In the genomic region with DNA sequence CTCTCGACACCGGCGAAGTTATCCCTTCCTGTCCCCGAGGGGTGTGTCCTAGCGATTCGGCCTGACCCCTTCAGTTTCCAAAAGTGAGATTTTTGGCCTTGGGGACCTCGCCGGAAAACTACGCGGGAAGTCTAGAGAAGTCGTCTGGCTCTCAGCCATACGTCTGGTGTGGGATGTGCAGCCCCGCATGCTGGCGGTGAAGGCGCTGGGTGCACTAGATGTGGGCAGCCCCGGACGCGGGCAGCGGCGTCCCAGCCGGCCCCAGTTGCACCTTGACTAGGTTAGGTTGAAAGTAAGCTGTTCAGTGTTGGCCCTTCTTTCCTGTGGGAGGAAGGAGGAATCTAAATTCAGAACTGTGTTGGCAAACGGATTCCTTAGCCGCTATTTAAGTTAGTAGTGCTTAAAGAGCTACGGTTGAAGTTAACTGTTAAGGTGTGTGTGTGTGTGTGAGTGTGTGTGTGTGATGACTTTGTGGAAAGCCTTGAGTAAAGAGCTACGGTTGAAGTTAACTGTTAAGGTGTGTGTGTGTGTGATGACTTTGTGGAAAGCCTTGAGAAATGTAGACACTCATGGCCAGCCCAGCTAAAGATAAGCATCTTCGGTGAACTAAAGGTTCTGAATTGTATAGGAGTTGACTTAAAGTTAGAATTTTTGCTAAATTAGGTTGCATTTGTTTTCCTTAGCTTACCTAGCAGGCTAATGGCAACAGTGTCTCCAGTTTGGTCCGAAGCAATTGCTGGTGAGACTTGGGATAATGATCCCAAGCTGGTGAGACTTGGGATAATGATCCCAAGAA, we compare ENCODE assay signal across 8 cellular contexts. TPM values are rescaled to one million over a fixed set of nuclear protein-coding genes. Genes with fewer than 3 reads are reported as not detected.
DNase-seq lines count a peak whose midpoint lies in the region; ATAC-seq lines count a peak whose summit lies in the region.

No MANE protein-coding gene starts in this region.

- DNase-seq in GM03348 (ENCODE audit: low spot score) (peak; percentile 57), SJSA1 (ENCODE audit: low read depth in 1 of 2, low spot score in 2 of 2) (peak; percentile 39 to 51), left cardiac atrium (peak; percentile 69), posterior vena cava (ENCODE audit: low spot score) (peak; percentile 85), dedifferentiated amniotic fluid mesenchymal stem cell (ENCODE audit: extremely low spot score) (no peak), NCI-H187 (lab: John Stamatoyannopoulos, UW) (no peak)
- peak; percentile 44 to 68 for DNase-seq in activated naive CD4-positive, alpha-beta T cell treated with anti-CD3 and anti-CD28 coated beads, Interleukin-2, amount 50 U/mL, for 72 hours (ENCODE audit: low spot score in 2 of 2)

- H3K36me3 Mint-ChIP-seq in activated naive CD4-positive, alpha-beta T cell treated with anti-CD3 and anti-CD28 coated beads, Interleukin-2, amount 50 U/mL, for 72 hours = peaks cover 0 to 7% of the 10 kb centered on the region in 2 donors

- intact Hi-C loops in left cardiac atrium (cut with DNase I) (no loop called here), posterior vena cava (cut with DNase I) (no loop called here)

- H3K9me3 Mint-ChIP-seq in activated naive CD4-positive, alpha-beta T cell treated with anti-CD3 and anti-CD28 coated beads, Interleukin-2, amount 50 U/mL, for 72 hours = no peaks in the 10 kb centered on the region

- peak overlapping the region; percentile 63 to 85 for H3K27ac Mint-ChIP-seq in activated naive CD4-positive, alpha-beta T cell treated with anti-CD3 and anti-CD28 coated beads, Interleukin-2, amount 50 U/mL, for 72 hours

- peaks cover 57% of the 10 kb centered on the region for H3K4me1 ChIP-seq in SJSA1 (replicated peaks)

- H3K4me3 ChIP-seq in SJSA1 = peak overlapping the region; percentile 97

- H3K27me3 ChIP-seq in SJSA1 (replicated peaks) = no peaks in the 10 kb centered on the region

- ATAC-seq in HG02885 (IDR thresholded peaks at IDR 0.05; ENCODE audit: poor library complexity, unreplicated experiment) = peak; percentile 19
- ATAC-seq in activated naive CD4-positive, alpha-beta T cell treated with anti-CD3 and anti-CD28 coated beads, Interleukin-2, amount 50 U/mL, for 72 hours = peak; percentile 29 to 53
- ATAC-seq in left cardiac atrium = peak; percentile 27 to 33

- H3K27ac ChIP-seq in SJSA1 = peak overlapping the region; percentile 93

- H3K36me3 ChIP-seq in SJSA1 = peaks cover 26% of the 10 kb centered on the region

- no peaks in the 10 kb centered on the region for H3K9me3 ChIP-seq in SJSA1 (replicated peaks)

RNA-seq across cellular contexts. Expression of gene KTN1, which starts 1.2 kb away (rescaled TPM):
- total RNA-seq in SJSA1 (2014; rRNA removed; shearing (Covaris generic)) = 247 and 293 TPM in 2 replicates
- total RNA-seq in activated naive CD4-positive, alpha-beta T cell treated with anti-CD3 and anti-CD28 coated beads, Interleukin-2, amount 50 U/mL, for 72 hours = 100 to 1,000 TPM in 1 of 2 donors, 10 to 100 TPM in 1; 83.9 to 109 TPM
- total RNA-seq in left cardiac atrium (100 to 1,000 TPM; 173 to 176 TPM), posterior vena cava (100 to 1,000 TPM; 177 to 272 TPM)

Comparison
In these comparisons a context has a peak if more than half of its experiments do, and no peak if none do; other contexts are left out.
1. DNase-seq: peak in GM03348 (single experiment), SJSA1 (2 of 2), activated naive CD4-positive, alpha-beta T cell treated with anti-CD3 and anti-CD28 coated beads, Interleukin-2, amount 50 U/mL, for 72 hours (2 of 2), left cardiac atrium (single experiment) and posterior vena cava (single experiment); none in dedifferentiated amniotic fluid mesenchymal stem cell (single experiment) and NCI-H187 (0 of 2).
2. Peak in every context shown above with its lines, with median percentiles within 50 percentile points of each other: ATAC-seq.